8 cellular contexts compared by ENCODE assay signal in the genomic region with DNA sequence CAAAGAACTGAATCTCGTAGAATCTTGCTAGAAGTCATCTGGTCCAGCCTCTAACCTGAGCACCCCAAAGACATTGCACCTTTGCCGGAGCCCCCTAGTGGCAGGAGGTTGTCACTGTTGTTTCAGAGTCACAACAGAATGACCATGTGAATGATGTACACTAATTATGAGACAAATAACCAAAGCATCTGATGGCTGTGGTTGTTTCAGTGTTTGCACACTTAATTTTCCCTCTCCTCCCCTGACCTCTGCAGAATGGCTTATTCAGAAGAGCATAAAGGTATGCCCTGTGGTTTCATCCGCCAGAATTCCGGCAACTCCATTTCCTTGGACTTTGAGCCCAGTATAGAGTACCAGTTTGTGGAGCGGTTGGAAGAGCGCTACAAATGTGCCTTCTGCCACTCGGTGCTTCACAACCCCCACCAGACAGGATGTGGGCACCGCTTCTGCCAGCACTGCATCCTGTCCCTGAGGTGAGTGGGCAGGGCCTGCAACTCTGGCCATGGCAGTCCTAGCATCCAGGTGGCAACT. TPM values are rescaled to one million over a fixed set of nuclear protein-coding genes. Genes with fewer than 3 reads are reported as not detected.
DNase-seq lines count a peak whose midpoint lies in the region; ATAC-seq and TF ChIP-seq lines count a peak whose summit lies in the region.

No MANE protein-coding gene starts in this region.

- RAD21 ChIA-PET in HCT116 (lab: Charles Lee; ENCODE audit: low non-redundant PET in 1 of 2, low total read pairs in 2 of 2, uncharacterized antibody in 2 of 2, unreplicated experiment in 2 of 2), result no interaction called here

- DNase-seq in NCI-H526 (lab: John Stamatoyannopoulos, UW), result peak; percentile 39 to 69
- no peak for DNase-seq in NCI-H526 treated with DMSO at 0.1 percent for 48 hours (lab: John Stamatoyannopoulos, UW)
- DNase-seq in HCT116 (ENCODE audit: low read depth, low spot score), result peak; percentile 15
- DNase-seq in NCI-H146 (lab: John Stamatoyannopoulos, UW), result peak; percentile 56
- DNase-seq in activated CD8-positive, alpha-beta memory T cell treated with anti-CD3 and anti-CD28 coated beads, Interleukin-2, amount 50 U/mL, for 4 hours, result peak; percentile 67
- no peak for DNase-seq in fibroblast of the aortic adventitia (ENCODE audit: low read depth)
- DNase-seq in stimulated activated CD4-positive, alpha-beta T cell treated with anti-CD3 and anti-CD28 coated beads, Interleukin-2, amount 100 ng/mL, for 24 hours, result peak; percentile 66 to 71
- no peak for DNase-seq in pons (ENCODE audit: low spot score)

- POLR2A ChIA-PET in HCT116 (lab: Charles Lee), result no interaction called here

- CTCF ChIA-PET in HCT116 (lab: Charles Lee), result no interaction called here

- TF ChIP-seq CTCF in HCT116 (IDR thresholded peaks at IDR 0.05 in 2 of 3, conservative IDR thresholded peaks at IDR 0.05 in 1 of 3; ENCODE audit: borderline replicate concordance in 1 of 3, insufficient read depth in 1 of 3, low read depth in 2 of 3, low read length in 2 of 3) (peak; percentile 47 to 89 (median 88); a peak in 5 of 6 replicates), fibroblast of the aortic adventitia (IDR thresholded peaks at IDR 0.05; ENCODE audit: insufficient read depth, low read length) (peak; percentile 62)

- H3K9ac ChIP-seq in HCT116 (ENCODE audit: low read length), result no peak overlapping the region

- H3K9me3 ChIP-seq in HCT116 (ENCODE audit: control insufficient read depth in 1 of 2, insufficient read depth in 1 of 2, low read depth in 1 of 2, low read length in 2 of 2), result no peaks in the 10 kb centered on the region

- H3K4me2 ChIP-seq in HCT116 (ENCODE audit: low read length), result no peak overlapping the region

- no TSS peak for BruUV-seq in HCT116 (replicated peaks; lab: Mats Ljungman, UMichigan)

- ATAC-seq in HCT116, result peak; percentile 95

- peak; percentile 52 for TF ChIP-seq RAD21 in HCT116 (IDR thresholded peaks at IDR 0.05; ENCODE audit: low read depth)

- H3K4me1 ChIP-seq in HCT116 (ENCODE audit: control insufficient read depth in 1 of 2, insufficient read depth in 2 of 2, low read length in 2 of 2), result 0 out of 4 replicates have a peak, but pooled peaks cover 0 to 5% of the 10 kb centered on the region in 2 experiments

- intact Hi-C loops in HCT116 (cut with micrococcal nuclease), result no loop called here

- no peaks in the 10 kb centered on the region for H3K36me3 ChIP-seq in HCT116 (ENCODE audit: control insufficient read depth in 1 of 2, insufficient read depth in 2 of 2, low read length in 2 of 2)

- no peak for TF ChIP-seq POLR2A in HCT116 (IDR thresholded peaks at IDR 0.05; ENCODE audit: borderline replicate concordance, extremely low read depth, insufficient read depth, insufficient read length)

- H3K4me3 ChIP-seq in HCT116 (replicated peaks in 1 of 2; ENCODE audit: low read depth in 1 of 2, low read length in 2 of 2), result no peak overlapping the region
- no peak overlapping the region for H3K4me3 ChIP-seq in fibroblast of the aortic adventitia (ENCODE audit: low read depth, low read length)

- H3K9me2 ChIP-seq in HCT116 (ENCODE audit: insufficient read depth), result no peaks in the 10 kb centered on the region

- H3K27me3 ChIP-seq in HCT116 (ENCODE audit: insufficient read depth, low read length), result no peaks in the 10 kb centered on the region

- no peak overlapping the region for H2AFZ ChIP-seq in HCT116 (ENCODE audit: low read depth, low read length, poor library complexity, severe bottlenecking)

- H3K79me2 ChIP-seq in HCT116 (ENCODE audit: insufficient read depth, low read length), result no peaks in the 10 kb centered on the region

- no peaks in the 10 kb centered on the region for H4K20me1 ChIP-seq in HCT116 (ENCODE audit: insufficient read depth)

- H3K27ac ChIP-seq in HCT116 (ENCODE audit: low read depth, low read length), result no peak overlapping the region

TF ChIP-seq in HCT116, 20 proteins besides CTCF, POLR2A, EP300 and RAD21:
- TF ChIP-seq EZH2 (IDR thresholded peaks at IDR 0.05) (no peak), EZH2phosphoT487 (IDR thresholded peaks at IDR 0.05; ENCODE audit: borderline replicate concordance) (no peak), CBX3 (IDR thresholded peaks at IDR 0.05; ENCODE audit: low read depth) (peak; percentile 74; the same call in 1 of the 2 replicates)
- TF ChIP-seq, protein P1, sequence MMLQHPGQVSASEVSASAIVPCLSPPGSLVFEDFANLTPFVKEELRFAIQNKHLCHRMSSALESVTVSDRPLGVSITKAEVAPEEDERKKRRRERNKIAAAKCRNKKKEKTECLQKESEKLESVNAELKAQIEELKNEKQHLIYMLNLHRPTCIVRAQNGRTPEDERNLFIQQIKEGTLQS (IDR thresholded peaks at IDR 0.05), result no peak
- TF ChIP-seq, protein P2, sequence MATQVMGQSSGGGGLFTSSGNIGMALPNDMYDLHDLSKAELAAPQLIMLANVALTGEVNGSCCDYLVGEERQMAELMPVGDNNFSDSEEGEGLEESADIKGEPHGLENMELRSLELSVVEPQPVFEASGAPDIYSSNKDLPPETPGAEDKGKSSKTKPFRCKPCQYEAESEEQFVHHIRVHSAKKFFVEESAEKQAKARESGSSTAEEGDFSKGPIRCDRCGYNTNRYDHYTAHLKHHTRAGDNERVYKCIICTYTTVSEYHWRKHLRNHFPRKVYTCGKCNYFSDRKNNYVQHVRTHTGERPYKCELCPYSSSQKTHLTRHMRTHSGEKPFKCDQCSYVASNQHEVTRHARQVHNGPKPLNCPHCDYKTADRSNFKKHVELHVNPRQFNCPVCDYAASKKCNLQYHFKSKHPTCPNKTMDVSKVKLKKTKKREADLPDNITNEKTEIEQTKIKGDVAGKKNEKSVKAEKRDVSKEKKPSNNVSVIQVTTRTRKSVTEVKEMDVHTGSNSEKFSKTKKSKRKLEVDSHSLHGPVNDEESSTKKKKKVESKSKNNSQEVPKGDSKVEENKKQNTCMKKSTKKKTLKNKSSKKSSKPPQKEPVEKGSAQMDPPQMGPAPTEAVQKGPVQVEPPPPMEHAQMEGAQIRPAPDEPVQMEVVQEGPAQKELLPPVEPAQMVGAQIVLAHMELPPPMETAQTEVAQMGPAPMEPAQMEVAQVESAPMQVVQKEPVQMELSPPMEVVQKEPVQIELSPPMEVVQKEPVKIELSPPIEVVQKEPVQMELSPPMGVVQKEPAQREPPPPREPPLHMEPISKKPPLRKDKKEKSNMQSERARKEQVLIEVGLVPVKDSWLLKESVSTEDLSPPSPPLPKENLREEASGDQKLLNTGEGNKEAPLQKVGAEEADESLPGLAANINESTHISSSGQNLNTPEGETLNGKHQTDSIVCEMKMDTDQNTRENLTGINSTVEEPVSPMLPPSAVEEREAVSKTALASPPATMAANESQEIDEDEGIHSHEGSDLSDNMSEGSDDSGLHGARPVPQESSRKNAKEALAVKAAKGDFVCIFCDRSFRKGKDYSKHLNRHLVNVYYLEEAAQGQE (IDR thresholded peaks at IDR 0.05; ENCODE audit: low read depth), result no peak

RNA-seq across cellular contexts. Expression of gene TRAF5, which starts 26.4 kb away (rescaled TPM):
- total RNA-seq in HCT116 (2021; ENCODE audit: unreplicated experiment) (6.5 TPM), fibroblast of the aortic adventitia (ENCODE audit: low replicate concordance) (9.4 and 20.6 TPM in 2 replicates)
- 2.0 and 3.7 TPM in 2 replicates for polyA plus RNA-seq in HCT116 (2012)

Comparison
In these comparisons a context has a peak if more than half of its experiments do, and no peak if none do; other contexts are left out.
1. DNase-seq: peak in NCI-H526 (2 of 2), HCT116 (single experiment), NCI-H146 (single experiment), activated CD8-positive, alpha-beta memory T cell treated with anti-CD3 and anti-CD28 coated beads, Interleukin-2, amount 50 U/mL, for 4 hours (single experiment) and stimulated activated CD4-positive, alpha-beta T cell treated with anti-CD3 and anti-CD28 coated beads, Interleukin-2, amount 100 ng/mL, for 24 hours (2 of 2); none in NCI-H526 treated with DMSO at 0.1 percent for 48 hours (single experiment), fibroblast of the aortic adventitia (single experiment) and pons (single experiment).